ENCODE assay signal across 1 cellular context in the genomic region with DNA sequence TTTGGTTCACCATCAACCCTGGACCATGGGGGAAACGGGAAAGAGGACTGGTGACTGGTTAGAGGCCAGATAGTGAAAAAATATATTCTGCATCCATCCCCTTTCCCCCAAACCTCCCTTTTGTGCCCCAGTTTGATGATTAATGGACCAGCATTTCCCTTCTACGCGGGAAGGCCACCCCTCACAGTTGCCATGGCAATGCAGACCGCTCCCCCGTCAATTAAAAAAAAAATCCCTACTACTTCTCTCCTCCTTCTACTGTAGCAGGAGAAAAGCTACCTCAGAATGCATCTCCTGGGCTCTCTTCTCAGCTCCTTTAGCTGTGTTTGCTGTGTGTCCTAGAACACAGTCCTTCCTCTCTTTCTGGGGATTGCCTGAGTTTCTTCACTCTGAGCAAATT.
TF ChIP-seq lines count a peak whose summit lies in the region.

No MANE protein-coding gene starts in this region.

TF ChIP-seq in HepG2, 621 proteins besides CTCF, POLR2A, EP300 and RAD21:
- TF ChIP-seq, protein P1, sequence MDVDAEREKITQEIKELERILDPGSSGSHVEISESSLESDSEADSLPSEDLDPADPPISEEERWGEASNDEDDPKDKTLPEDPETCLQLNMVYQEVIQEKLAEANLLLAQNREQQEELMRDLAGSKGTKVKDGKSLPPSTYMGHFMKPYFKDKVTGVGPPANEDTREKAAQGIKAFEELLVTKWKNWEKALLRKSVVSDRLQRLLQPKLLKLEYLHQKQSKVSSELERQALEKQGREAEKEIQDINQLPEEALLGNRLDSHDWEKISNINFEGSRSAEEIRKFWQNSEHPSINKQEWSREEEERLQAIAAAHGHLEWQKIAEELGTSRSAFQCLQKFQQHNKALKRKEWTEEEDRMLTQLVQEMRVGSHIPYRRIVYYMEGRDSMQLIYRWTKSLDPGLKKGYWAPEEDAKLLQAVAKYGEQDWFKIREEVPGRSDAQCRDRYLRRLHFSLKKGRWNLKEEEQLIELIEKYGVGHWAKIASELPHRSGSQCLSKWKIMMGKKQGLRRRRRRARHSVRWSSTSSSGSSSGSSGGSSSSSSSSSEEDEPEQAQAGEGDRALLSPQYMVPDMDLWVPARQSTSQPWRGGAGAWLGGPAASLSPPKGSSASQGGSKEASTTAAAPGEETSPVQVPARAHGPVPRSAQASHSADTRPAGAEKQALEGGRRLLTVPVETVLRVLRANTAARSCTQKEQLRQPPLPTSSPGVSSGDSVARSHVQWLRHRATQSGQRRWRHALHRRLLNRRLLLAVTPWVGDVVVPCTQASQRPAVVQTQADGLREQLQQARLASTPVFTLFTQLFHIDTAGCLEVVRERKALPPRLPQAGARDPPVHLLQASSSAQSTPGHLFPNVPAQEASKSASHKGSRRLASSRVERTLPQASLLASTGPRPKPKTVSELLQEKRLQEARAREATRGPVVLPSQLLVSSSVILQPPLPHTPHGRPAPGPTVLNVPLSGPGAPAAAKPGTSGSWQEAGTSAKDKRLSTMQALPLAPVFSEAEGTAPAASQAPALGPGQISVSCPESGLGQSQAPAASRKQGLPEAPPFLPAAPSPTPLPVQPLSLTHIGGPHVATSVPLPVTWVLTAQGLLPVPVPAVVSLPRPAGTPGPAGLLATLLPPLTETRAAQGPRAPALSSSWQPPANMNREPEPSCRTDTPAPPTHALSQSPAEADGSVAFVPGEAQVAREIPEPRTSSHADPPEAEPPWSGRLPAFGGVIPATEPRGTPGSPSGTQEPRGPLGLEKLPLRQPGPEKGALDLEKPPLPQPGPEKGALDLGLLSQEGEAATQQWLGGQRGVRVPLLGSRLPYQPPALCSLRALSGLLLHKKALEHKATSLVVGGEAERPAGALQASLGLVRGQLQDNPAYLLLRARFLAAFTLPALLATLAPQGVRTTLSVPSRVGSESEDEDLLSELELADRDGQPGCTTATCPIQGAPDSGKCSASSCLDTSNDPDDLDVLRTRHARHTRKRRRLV (CRISPR knock-in tag; IDR thresholded peaks at IDR 0.05): no peak
- TF ChIP-seq ZNF567 (CRISPR knock-in tag; IDR thresholded peaks at IDR 0.05; ENCODE audit: borderline replicate concordance): no peak
- no peak for TF ChIP-seq HOXA9 (CRISPR knock-in tag; IDR thresholded peaks at IDR 0.05; ENCODE audit: borderline replicate concordance)
- no peak for TF ChIP-seq ZFP36L2 (CRISPR knock-in tag; IDR thresholded peaks at IDR 0.05)
- no peak for TF ChIP-seq ZNF160 (CRISPR knock-in tag; IDR thresholded peaks at IDR 0.05)
- TF ChIP-seq, protein P2, sequence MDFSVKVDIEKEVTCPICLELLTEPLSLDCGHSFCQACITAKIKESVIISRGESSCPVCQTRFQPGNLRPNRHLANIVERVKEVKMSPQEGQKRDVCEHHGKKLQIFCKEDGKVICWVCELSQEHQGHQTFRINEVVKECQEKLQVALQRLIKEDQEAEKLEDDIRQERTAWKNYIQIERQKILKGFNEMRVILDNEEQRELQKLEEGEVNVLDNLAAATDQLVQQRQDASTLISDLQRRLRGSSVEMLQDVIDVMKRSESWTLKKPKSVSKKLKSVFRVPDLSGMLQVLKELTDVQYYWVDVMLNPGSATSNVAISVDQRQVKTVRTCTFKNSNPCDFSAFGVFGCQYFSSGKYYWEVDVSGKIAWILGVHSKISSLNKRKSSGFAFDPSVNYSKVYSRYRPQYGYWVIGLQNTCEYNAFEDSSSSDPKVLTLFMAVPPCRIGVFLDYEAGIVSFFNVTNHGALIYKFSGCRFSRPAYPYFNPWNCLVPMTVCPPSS (IDR thresholded peaks at IDR 0.05): no peak
- TF ChIP-seq, protein P3, sequence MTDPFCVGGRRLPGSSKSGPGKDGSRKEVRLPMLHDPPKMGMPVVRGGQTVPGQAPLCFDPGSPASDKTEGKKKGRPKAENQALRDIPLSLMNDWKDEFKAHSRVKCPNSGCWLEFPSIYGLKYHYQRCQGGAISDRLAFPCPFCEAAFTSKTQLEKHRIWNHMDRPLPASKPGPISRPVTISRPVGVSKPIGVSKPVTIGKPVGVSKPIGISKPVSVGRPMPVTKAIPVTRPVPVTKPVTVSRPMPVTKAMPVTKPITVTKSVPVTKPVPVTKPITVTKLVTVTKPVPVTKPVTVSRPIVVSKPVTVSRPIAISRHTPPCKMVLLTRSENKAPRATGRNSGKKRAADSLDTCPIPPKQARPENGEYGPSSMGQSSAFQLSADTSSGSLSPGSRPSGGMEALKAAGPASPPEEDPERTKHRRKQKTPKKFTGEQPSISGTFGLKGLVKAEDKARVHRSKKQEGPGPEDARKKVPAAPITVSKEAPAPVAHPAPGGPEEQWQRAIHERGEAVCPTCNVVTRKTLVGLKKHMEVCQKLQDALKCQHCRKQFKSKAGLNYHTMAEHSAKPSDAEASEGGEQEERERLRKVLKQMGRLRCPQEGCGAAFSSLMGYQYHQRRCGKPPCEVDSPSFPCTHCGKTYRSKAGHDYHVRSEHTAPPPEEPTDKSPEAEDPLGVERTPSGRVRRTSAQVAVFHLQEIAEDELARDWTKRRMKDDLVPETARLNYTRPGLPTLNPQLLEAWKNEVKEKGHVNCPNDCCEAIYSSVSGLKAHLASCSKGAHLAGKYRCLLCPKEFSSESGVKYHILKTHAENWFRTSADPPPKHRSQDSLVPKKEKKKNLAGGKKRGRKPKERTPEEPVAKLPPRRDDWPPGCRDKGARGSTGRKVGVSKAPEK (CRISPR knock-in tag; IDR thresholded peaks at IDR 0.05; ENCODE audit: borderline replicate concordance): no peak
- TF ChIP-seq, protein P4, sequence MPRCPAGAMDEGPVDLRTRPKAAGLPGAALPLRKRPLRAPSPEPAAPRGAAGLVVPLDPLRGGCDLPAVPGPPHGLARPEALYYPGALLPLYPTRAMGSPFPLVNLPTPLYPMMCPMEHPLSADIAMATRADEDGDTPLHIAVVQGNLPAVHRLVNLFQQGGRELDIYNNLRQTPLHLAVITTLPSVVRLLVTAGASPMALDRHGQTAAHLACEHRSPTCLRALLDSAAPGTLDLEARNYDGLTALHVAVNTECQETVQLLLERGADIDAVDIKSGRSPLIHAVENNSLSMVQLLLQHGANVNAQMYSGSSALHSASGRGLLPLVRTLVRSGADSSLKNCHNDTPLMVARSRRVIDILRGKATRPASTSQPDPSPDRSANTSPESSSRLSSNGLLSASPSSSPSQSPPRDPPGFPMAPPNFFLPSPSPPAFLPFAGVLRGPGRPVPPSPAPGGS (CRISPR knock-in tag; IDR thresholded peaks at IDR 0.05): no peak
- no peak for TF ChIP-seq ZNF713 (CRISPR knock-in tag; IDR thresholded peaks at IDR 0.05)
- TF ChIP-seq, protein P5, sequence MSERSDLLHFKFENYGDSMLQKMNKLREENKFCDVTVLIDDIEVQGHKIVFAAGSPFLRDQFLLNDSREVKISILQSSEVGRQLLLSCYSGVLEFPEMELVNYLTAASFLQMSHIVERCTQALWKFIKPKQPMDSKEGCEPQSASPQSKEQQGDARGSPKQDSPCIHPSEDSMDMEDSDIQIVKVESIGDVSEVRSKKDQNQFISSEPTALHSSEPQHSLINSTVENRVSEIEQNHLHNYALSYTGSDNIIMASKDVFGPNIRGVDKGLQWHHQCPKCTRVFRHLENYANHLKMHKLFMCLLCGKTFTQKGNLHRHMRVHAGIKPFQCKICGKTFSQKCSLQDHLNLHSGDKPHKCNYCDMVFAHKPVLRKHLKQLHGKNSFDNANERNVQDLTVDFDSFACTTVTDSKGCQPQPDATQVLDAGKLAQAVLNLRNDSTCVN (CRISPR knock-in tag; IDR thresholded peaks at IDR 0.05; ENCODE audit: borderline replicate concordance): no peak
- TF ChIP-seq, protein P6, sequence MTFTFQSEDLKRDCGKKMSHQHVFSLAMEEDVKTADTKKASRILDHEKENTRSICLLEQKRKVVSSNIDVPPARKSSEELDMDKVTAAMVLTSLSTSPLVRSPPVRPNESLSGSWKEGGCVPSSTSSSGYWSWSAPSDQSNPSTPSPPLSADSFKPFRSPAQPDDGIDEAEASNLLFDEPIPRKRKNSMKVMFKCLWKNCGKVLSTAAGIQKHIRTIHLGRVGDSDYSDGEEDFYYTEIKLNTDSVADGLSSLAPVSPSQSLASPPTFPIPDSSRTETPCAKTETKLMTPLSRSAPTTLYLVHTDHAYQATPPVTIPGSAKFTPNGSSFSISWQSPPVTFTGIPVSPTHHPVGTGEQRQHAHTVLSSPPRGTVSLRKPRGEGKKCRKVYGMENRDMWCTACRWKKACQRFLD (CRISPR knock-in tag; IDR thresholded peaks at IDR 0.05; ENCODE audit: borderline replicate concordance): no peak
- TF ChIP-seq KDM5B (CRISPR knock-in tag; IDR thresholded peaks at IDR 0.05; ENCODE audit: borderline replicate concordance): no peak
- TF ChIP-seq ZNF224 (CRISPR knock-in tag; IDR thresholded peaks at IDR 0.05): no peak
- TF ChIP-seq, protein P7, sequence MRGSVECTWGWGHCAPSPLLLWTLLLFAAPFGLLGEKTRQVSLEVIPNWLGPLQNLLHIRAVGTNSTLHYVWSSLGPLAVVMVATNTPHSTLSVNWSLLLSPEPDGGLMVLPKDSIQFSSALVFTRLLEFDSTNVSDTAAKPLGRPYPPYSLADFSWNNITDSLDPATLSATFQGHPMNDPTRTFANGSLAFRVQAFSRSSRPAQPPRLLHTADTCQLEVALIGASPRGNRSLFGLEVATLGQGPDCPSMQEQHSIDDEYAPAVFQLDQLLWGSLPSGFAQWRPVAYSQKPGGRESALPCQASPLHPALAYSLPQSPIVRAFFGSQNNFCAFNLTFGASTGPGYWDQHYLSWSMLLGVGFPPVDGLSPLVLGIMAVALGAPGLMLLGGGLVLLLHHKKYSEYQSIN (CRISPR knock-in tag; IDR thresholded peaks at IDR 0.05; ENCODE audit: borderline replicate concordance): no peak
TF ChIP-seq in HepG2: peak in this region for 0.
